3 cellular contexts compared by ENCODE assay signal in genomic region chr9:9494334-9494733, GRCh38.
TF ChIP-seq lines count a peak whose summit lies in the region.

No MANE protein-coding gene starts in this region.

TF ChIP-seq in A549, 52 proteins besides CTCF, POLR2A, EP300 and RAD21:
- TF ChIP-seq MAFK (IDR thresholded peaks at IDR 0.05; ENCODE audit: partially characterized antibody), result peak; percentile 88
- TF ChIP-seq HES2 (IDR thresholded peaks at IDR 0.05), result no peak

TF ChIP-seq in IMR-90, 13 proteins besides CTCF, POLR2A, EP300 and RAD21:
- peak; percentile 92 for TF ChIP-seq MAFK (IDR thresholded peaks at IDR 0.05; ENCODE audit: low read depth, low read length)
- no peak for TF ChIP-seq FOS (IDR thresholded peaks at IDR 0.05; ENCODE audit: low read depth, low read length)

TF ChIP-seq in H1, 55 proteins besides CTCF, POLR2A, EP300 and RAD21:
- TF ChIP-seq KDM4A (IDR thresholded peaks at IDR 0.05; ENCODE audit: low read depth, low read length, severe bottlenecking) (no peak), MAFK (IDR thresholded peaks at IDR 0.05; ENCODE audit: low read depth, low read length) (peak; percentile 41; the same call in 1 of the 2 replicates), GTF2F1 (IDR thresholded peaks at IDR 0.05; ENCODE audit: borderline replicate concordance, low read depth, low read length) (no peak)
TF ChIP-seq in H1: peak in this region for 1.
